In genomic region chr2:74025971-74026612, GRCh38 we compare ENCODE assay signal across 10 cellular contexts. TPM values are rescaled to one million over a fixed set of nuclear protein-coding genes. Genes with fewer than 3 reads are reported as not detected.
DNase-seq lines count a peak whose midpoint lies in the region; ATAC-seq and TF ChIP-seq lines count a peak whose summit lies in the region.
"Had no signal": no experiment of that assay in that cellular context is flagged by ENCODE, and none has a peak within 500 bp of the region (broad histone marks: within the 10 kb centered on the region; RNA-seq: fewer than 3 reads in every experiment).

No MANE protein-coding gene starts in this region.

- H3K36me3 Mint-ChIP-seq in CD4-positive, CD25-positive, alpha-beta regulatory T cell, result no peaks in the 10 kb centered on the region
- H3K36me3 Mint-ChIP-seq in activated B cell treated with CpG ODN at 0.5 μM for 24 hours (ENCODE audit: low read depth), result peaks cover 5% of the 10 kb centered on the region

- peaks cover 11% of the 10 kb centered on the region for H4K20me1 ChIP-seq in GM23248 (ENCODE audit: insufficient read depth)

- intact Hi-C loops in activated B cell treated with CpG ODN at 0.5 μM for 24 hours (cut with micrococcal nuclease), result loop anchor here (1.0 kb wide), 1 partner anchor 10 kb away; no protein-coding TSS in a partner anchor

- H2AFZ ChIP-seq in GM23248, result no peak overlapping the region

- POLR2A ChIA-PET in activated B cell treated with CpG ODN at 0.5 μM for 24 hours (lab: Charles Lee), result interaction anchor here (0.6 to 1.3 kb wide), 9 partner anchors 25 to 99 kb away, joined by 3 to 7 read pairs (median 3); no protein-coding TSS in a partner anchor

- peaks cover 92% of the 10 kb centered on the region for H3K79me2 ChIP-seq in GM23248 (ENCODE audit: insufficient read depth)

- ATAC-seq in CD4-positive, CD25-positive, alpha-beta regulatory T cell (ENCODE audit: low read depth in 2 of 2), result peak in 1 of 2 donors; percentile 22
- peak; percentile 37 for ATAC-seq in activated B cell treated with CpG ODN at 0.5 μM for 24 hours (ENCODE audit: low read depth)
- no peak for ATAC-seq in HG03159 (IDR thresholded peaks at IDR 0.05; ENCODE audit: unreplicated experiment)
- ATAC-seq in HG02840 (IDR thresholded peaks at IDR 0.05; ENCODE audit: low FRiP score, unreplicated experiment), result no peak
- ATAC-seq in GM21619 (IDR thresholded peaks at IDR 0.05; ENCODE audit: unreplicated experiment), result no peak

- H3K9me3 ChIP-seq in CD4-positive, CD25-positive, alpha-beta regulatory T cell (ENCODE audit: control insufficient read depth in 2 of 2, low read length in 2 of 2), result no peaks in the 10 kb centered on the region
- H3K9me3 ChIP-seq in GM23248 (ENCODE audit: low read depth), result no peaks in the 10 kb centered on the region
- H3K9me3 ChIP-seq: right atrium auricular region had no signal

- H3K27me3 ChIP-seq in CD4-positive, CD25-positive, alpha-beta regulatory T cell (ENCODE audit: control insufficient read depth, insufficient read depth, low read length), result no peaks in the 10 kb centered on the region
- H3K27me3 ChIP-seq in GM23248 (replicated peaks; ENCODE audit: insufficient read depth), result no peaks in the 10 kb centered on the region
- H3K27me3 ChIP-seq: right atrium auricular region had no signal

- no peaks in the 10 kb centered on the region for H3K36me3 ChIP-seq in CD4-positive, CD25-positive, alpha-beta regulatory T cell (ENCODE audit: control insufficient read depth, insufficient read depth, low read length)
- H3K36me3 ChIP-seq in GM23248 (ENCODE audit: low read depth), result no peaks in the 10 kb centered on the region
- H3K36me3 ChIP-seq: right atrium auricular region had no signal

- peaks cover 46% of the 10 kb centered on the region for H3K4me1 ChIP-seq in CD4-positive, CD25-positive, alpha-beta regulatory T cell (ENCODE audit: control insufficient read depth, insufficient read depth, low read length, poor library complexity, severe bottlenecking)
- peaks cover 3% of the 10 kb centered on the region; the same call in 1 of the 2 replicates for H3K4me1 ChIP-seq in GM23248 (ENCODE audit: insufficient read depth)
- H3K4me1 ChIP-seq: right atrium auricular region had no signal

- H3K9me3 Mint-ChIP-seq in CD4-positive, CD25-positive, alpha-beta regulatory T cell, result peaks cover 0 to 2% (median 0%) of the 10 kb centered on the region in 7 donors
- H3K9me3 Mint-ChIP-seq in activated B cell treated with CpG ODN at 0.5 μM for 24 hours, result peaks cover 2% of the 10 kb centered on the region

- peaks cover 33 to 85% (median 55%) of the 10 kb centered on the region in 4 donors for H3K4me1 Mint-ChIP-seq in CD4-positive, CD25-positive, alpha-beta regulatory T cell
- H3K4me1 Mint-ChIP-seq in activated B cell treated with CpG ODN at 0.5 μM for 24 hours, result peaks cover 77% of the 10 kb centered on the region

- no peak overlapping the region for H3K4me2 ChIP-seq in GM23248 (ENCODE audit: unreplicated experiment)

- TF ChIP-seq CTCF in activated B cell treated with CpG ODN at 0.5 μM for 24 hours (IDR thresholded peaks at IDR 0.05), result no peak

- 58 to 71% methylated on average over 5 to 6 of the region's 6 CpGs for WGBS in GM23248 (ENCODE audit: low coverage in 1 of 2, low lambda C conversion rate in 2 of 2, missing lambda C conversion rate in 2 of 2), 2 experiments

- no peaks in the 10 kb centered on the region for H3K9me2 ChIP-seq in GM23248 (ENCODE audit: insufficient read depth)

- H3K27ac ChIP-seq in CD4-positive, CD25-positive, alpha-beta regulatory T cell (ENCODE audit: insufficient read depth, low read length, poor library complexity, severe bottlenecking), result peak overlapping the region; percentile 55
- no peak overlapping the region for H3K27ac ChIP-seq in GM23248
- H3K27ac ChIP-seq: right atrium auricular region had no signal

- H3K4me3 Mint-ChIP-seq in CD4-positive, CD25-positive, alpha-beta regulatory T cell, result peak overlapping the region; percentile 58 to 86 (median 72)
- no peak overlapping the region for H3K4me3 Mint-ChIP-seq in activated B cell treated with CpG ODN at 0.5 μM for 24 hours

- peak overlapping the region; percentile 80 to 88 (median 85) for H3K27ac Mint-ChIP-seq in CD4-positive, CD25-positive, alpha-beta regulatory T cell
- H3K27ac Mint-ChIP-seq in activated B cell treated with CpG ODN at 0.5 μM for 24 hours, result peak overlapping the region; percentile 82

- H3F3A ChIP-seq in GM23248 (ENCODE audit: insufficient read depth), result no peaks in the 10 kb centered on the region

- H3K4me3 ChIP-seq in CD4-positive, CD25-positive, alpha-beta regulatory T cell (ENCODE audit: low read depth, low read length), result peak overlapping the region; percentile 50
- no peak overlapping the region for H3K4me3 ChIP-seq in GM23248
- H3K4me3 ChIP-seq: right atrium auricular region had no signal

- DNase-seq in CD4-positive, CD25-positive, alpha-beta regulatory T cell, result peak in 1 of 3 donors; percentile 59
- DNase-seq in GM23248 (peak; percentile 51), activated B cell treated with CpG ODN at 0.5 μM for 24 hours (no peak), islet precursor cell (peak; percentile 60), amygdala (lab: John Stamatoyannopoulos, UW) (no peak)
- DNase-seq: left cardiac atrium had no signal

- in situ Hi-C loops in GM23248 (cut with MboI), result no loop called here

- CTCF ChIA-PET in activated B cell treated with CpG ODN at 0.5 μM for 24 hours (lab: Charles Lee), result no interaction called here

- H3K9ac ChIP-seq in GM23248, result no peak overlapping the region

- H3K27me3 Mint-ChIP-seq in CD4-positive, CD25-positive, alpha-beta regulatory T cell, result no peaks in the 10 kb centered on the region
- H3K27me3 Mint-ChIP-seq in activated B cell treated with CpG ODN at 0.5 μM for 24 hours, result no peaks in the 10 kb centered on the region

RNA-seq across cellular contexts. Expression of gene TET3, which starts 41.4 kb away (rescaled TPM):
- total RNA-seq in CD4-positive, CD25-positive, alpha-beta regulatory T cell, result 26.3 TPM
- under 1 TPM; 0.22 to 0.30 (median 0.26) TPM for polyA plus RNA-seq in CD4-positive, CD25-positive, alpha-beta regulatory T cell
- total RNA-seq in GM23248 (2014; rRNA removed; shearing (Covaris generic)), result 2.9 and 4.3 TPM in 2 replicates
- polyA plus RNA-seq in GM23248 (2016; fragmentation: Nextera tagmentation; extraction: Ambion mirVana), result 1.3 TPM in 2 replicates
- 52.6 and 60.1 TPM in 2 replicates for total RNA-seq in activated B cell treated with CpG ODN at 0.5 μM for 24 hours

Comparison
In these comparisons a context has a peak if more than half of its experiments do, and no peak if none do; other contexts are left out.
1. DNase-seq: peak in GM23248 (single experiment) and islet precursor cell (single experiment); none in activated B cell treated with CpG ODN at 0.5 μM for 24 hours (single experiment) and amygdala (0 of 56).